ENCODE assay signal across 8 cellular contexts in genomic region chr6:136920858-136921520, GRCh38. TPM values are rescaled to one million over a fixed set of nuclear protein-coding genes. Genes with fewer than 3 reads are reported as not detected.
DNase-seq lines count a peak whose midpoint lies in the region; ATAC-seq, FAIRE-seq and TF ChIP-seq lines count a peak whose summit lies in the region.

No MANE protein-coding gene starts in this region.

- ATAC-seq in activated B cell treated with CpG ODN at 0.5 μM for 24 hours (ENCODE audit: low read depth) (no peak), pancreas (peak; percentile 37 to 63 (median 46))

- in situ Hi-C loops in GM13976 (cut with MboI; ENCODE audit: low sequenced_read_pairs, unreplicated experiment) = no loop called here

- no peaks in the 10 kb centered on the region for H3K9me3 Mint-ChIP-seq in activated B cell treated with CpG ODN at 0.5 μM for 24 hours

- peaks cover 0 to 4% (median 1%) of the 10 kb centered on the region in 4 donors for H3K27me3 ChIP-seq in pancreas

- CTCF ChIA-PET in activated B cell treated with CpG ODN at 0.5 μM for 24 hours (lab: Charles Lee) = no interaction called here

- H3K4me1 Mint-ChIP-seq in activated B cell treated with CpG ODN at 0.5 μM for 24 hours = peaks cover 29% of the 10 kb centered on the region

- H3K27ac Mint-ChIP-seq in activated B cell treated with CpG ODN at 0.5 μM for 24 hours = no peak overlapping the region

- intact Hi-C loops in activated B cell treated with CpG ODN at 0.5 μM for 24 hours (cut with micrococcal nuclease) = loop anchor here (5.0 to 10.0 kb wide), 3 partner anchors 196 to 1416 kb away; partner anchors contain the start of gene OLIG3
- intact Hi-C loops in pancreas (cut with DNase I) = no loop called here

- H3K9me3 ChIP-seq in pancreas = no peaks in the 10 kb centered on the region

- no peaks in the 10 kb centered on the region for H3K36me3 ChIP-seq in pancreas

- peaks cover 45% of the 10 kb centered on the region for H3K27me3 Mint-ChIP-seq in activated B cell treated with CpG ODN at 0.5 μM for 24 hours

- 2% methylated on average over 40 to 41 of the region's 41 CpGs for WGBS in pancreas, 2 donors

- peaks cover 5% of the 10 kb centered on the region for H3K36me3 Mint-ChIP-seq in activated B cell treated with CpG ODN at 0.5 μM for 24 hours (ENCODE audit: low read depth)

- DNase-seq in AG09309 (ENCODE audit: low read depth) (no peak), GM13976 (ENCODE audit: low spot score) (peak; percentile 44), activated B cell treated with CpG ODN at 0.5 μM for 24 hours (no peak), fibroblast of pulmonary artery (ENCODE audit: low read depth) (peak; percentile 13), pancreas (peak in 4 of 6 donors; percentile 23 to 74 (median 46)), NCI-H1930 (lab: John Stamatoyannopoulos, UW) (no peak), HCEC 1CT (no peak)
- no peak for DNase-seq in NK-92 treated with Interleukin-12 subunit alpha and Interleukin-12 subunit beta, amount 100 ng/mL, for 24 hours (lab: John Stamatoyannopoulos, UW)

- FAIRE-seq in pancreas (lab: Jason Lieb, UNC) = no peak

- H3K4me3 ChIP-seq in AG09309 (ENCODE audit: control insufficient read depth, low read depth, low read length) = peak overlapping the region; percentile 36
- H3K4me3 ChIP-seq in fibroblast of pulmonary artery (replicated peaks; ENCODE audit: low read depth, low read length) = peak overlapping the region; percentile 49
- H3K4me3 ChIP-seq in pancreas = peak overlapping the region; percentile 16 to 69 (median 43)

- peak overlapping the region; percentile 81 for H3K4me3 Mint-ChIP-seq in activated B cell treated with CpG ODN at 0.5 μM for 24 hours

- H3K27ac ChIP-seq in pancreas = no peak overlapping the region

- POLR2A ChIA-PET in activated B cell treated with CpG ODN at 0.5 μM for 24 hours (lab: Charles Lee) = no interaction called here

- TF ChIP-seq CTCF in AG09309 (IDR thresholded peaks at IDR 0.05; ENCODE audit: control insufficient read depth, insufficient read depth, low read depth, low read length, missing control alignments) = no peak
- TF ChIP-seq CTCF in GM13976 (IDR thresholded peaks at IDR 0.05; ENCODE audit: borderline replicate concordance, control extremely low read depth, extremely low read depth, insufficient read depth, missing control alignments) = no peak
- no peak for TF ChIP-seq CTCF in activated B cell treated with CpG ODN at 0.5 μM for 24 hours (IDR thresholded peaks at IDR 0.05)
- no peak for TF ChIP-seq CTCF in fibroblast of pulmonary artery (IDR thresholded peaks at IDR 0.05; ENCODE audit: low read length, missing control alignments)
- no peak for TF ChIP-seq CTCF in pancreas (IDR thresholded peaks at IDR 0.05)

- H3K4me1 ChIP-seq in pancreas = peaks cover 0 to 9% (median 7%) of the 10 kb centered on the region in 3 donors

RNA-seq across cellular contexts. Expression of gene SLC35D3, which starts 1.1 kb away (rescaled TPM):
- not detected in 2 replicates for total RNA-seq in activated B cell treated with CpG ODN at 0.5 μM for 24 hours
- total RNA-seq in pancreas = under 1 TPM in 5 of 6 donors, not detected in 1; 0.14 to 0.90 (median 0.31) TPM
- polyA plus RNA-seq in pancreas = 1 to 10 TPM in 1 of 2 donors, under 1 TPM in 1; 0.91 to 5.9 TPM

Comparison
In these comparisons a context has a peak if more than half of its experiments do, and no peak if none do; other contexts are left out.
1. DNase-seq: peak in GM13976 (single experiment), fibroblast of pulmonary artery (single experiment) and pancreas (4 of 6); none in AG09309 (single experiment), activated B cell treated with CpG ODN at 0.5 μM for 24 hours (single experiment), NCI-H1930 (0 of 2), NK-92 treated with Interleukin-12 subunit alpha and Interleukin-12 subunit beta, amount 100 ng/mL, for 24 hours (single experiment) and HCEC 1CT (single experiment).
2. Peak in every context shown above with its lines, with median percentiles within 50 percentile points of each other: H3K4me3 ChIP-seq.